Comparison of ENCODE assay signal across 29 cellular contexts in genomic region chr11:102935514-102935913, GRCh38. TPM values are rescaled to one million over a fixed set of nuclear protein-coding genes. Genes with fewer than 3 reads are reported as not detected.
DNase-seq lines count a peak whose midpoint lies in the region; ATAC-seq, FAIRE-seq and TF ChIP-seq lines count a peak whose summit lies in the region.
"Had no signal": no experiment of that assay in that cellular context is flagged by ENCODE, and none has a peak within 500 bp of the region (broad histone marks: within the 10 kb centered on the region; RNA-seq: fewer than 3 reads in every experiment).

No MANE protein-coding gene starts in this region.

- H3F3A ChIP-seq in Loucy (ENCODE audit: low read depth), result no peaks in the 10 kb centered on the region

- no peak overlapping the region for H2AK5ac ChIP-seq in H1 (ENCODE audit: low read depth, low read length)

- TF ChIP-seq EP300 in HepG2 (IDR thresholded peaks at IDR 0.05; ENCODE audit: low read depth in 2 of 2, low read length in 2 of 2) (no peak), HepG2 (CRISPR knock-in tag; IDR thresholded peaks at IDR 0.05; ENCODE audit: borderline replicate concordance) (no peak), H1 (IDR thresholded peaks at IDR 0.05; ENCODE audit: borderline replicate concordance in 1 of 2, low read depth in 2 of 2, low read length in 2 of 2) (no peak)

- H3K14ac ChIP-seq in H1 (ENCODE audit: insufficient read length), result no peak overlapping the region

- no peak overlapping the region for H3K9ac ChIP-seq in HepG2 (ENCODE audit: insufficient read depth, low read depth, low read length)
- no peak overlapping the region for H3K9ac ChIP-seq in Loucy (ENCODE audit: low read depth, low read length, poor library complexity, severe bottlenecking)
- no peak overlapping the region for H3K9ac ChIP-seq in H1 (replicated peaks in 1 of 4; ENCODE audit: extremely low read depth in 1 of 4, low read depth in 3 of 4, low read length in 3 of 4)
- H3K9ac ChIP-seq: BLaER1 had no signal

- H3K9me2 ChIP-seq in Loucy (replicated peaks; ENCODE audit: low read depth, low read length), result no peaks in the 10 kb centered on the region

- in situ Hi-C loops in HepG2 (cut with HindIII; ENCODE audit: extremely low pct_ligation_motif_present, low pct_unique_long_range_greater_than_20kb), result loop anchor here (10.0 to 25.0 kb wide), 2 partner anchors 131 to 198 kb away; no protein-coding TSS in a partner anchor

- H2BK20ac ChIP-seq in H1 (ENCODE audit: low read length), result no peak overlapping the region

- H3K4me1 ChIP-seq in HepG2 (ENCODE audit: insufficient read depth, low read length) (no peaks in the 10 kb centered on the region), right lobe of liver (no peaks in the 10 kb centered on the region), Loucy (ENCODE audit: insufficient read depth, low read length, poor library complexity, severe bottlenecking) (no peaks in the 10 kb centered on the region), H1 (replicated peaks in 1 of 4; ENCODE audit: control insufficient read depth in 3 of 4, insufficient read depth in 4 of 4, low read length in 3 of 4) (no peaks in the 10 kb centered on the region; a peak in 1 of 7 replicates)
- H3K4me1 ChIP-seq: BLaER1, gastroesophageal sphincter, spleen, uterus had no signal

- peak overlapping the region; percentile 39; the same call in 1 of the 2 replicates for H4K8ac ChIP-seq in H1 (ENCODE audit: extremely low read depth, insufficient read depth, low read length)

- H2AFZ ChIP-seq in HepG2 (ENCODE audit: low read length) (no peak overlapping the region), Loucy (ENCODE audit: low read length) (no peak overlapping the region), H1 (ENCODE audit: low read length) (no peak overlapping the region)

- H3K4me3 ChIP-seq in HepG2 (replicated peaks in 1 of 3; ENCODE audit: insufficient read depth in 1 of 3, low read depth in 2 of 3, low read length in 3 of 3), result no peak overlapping the region
- H3K4me3 ChIP-seq in right lobe of liver, result no peak overlapping the region
- H3K4me3 ChIP-seq in Loucy (ENCODE audit: low read length, poor library complexity, severe bottlenecking), result no peak overlapping the region
- H3K4me3 ChIP-seq in H1 (ENCODE audit: extremely low read depth in 1 of 4, insufficient read depth in 2 of 4, low read depth in 3 of 4, low read length in 4 of 4), result no peak overlapping the region
- H3K4me3 ChIP-seq in retinal pigment epithelial cell (ENCODE audit: low read length), result no peak overlapping the region
- H3K4me3 ChIP-seq: BLaER1, gastroesophageal sphincter, ovary, SK-N-MC, spleen, uterus had no signal

- H4K91ac ChIP-seq in H1 (replicated peaks; ENCODE audit: insufficient read length, low read length), result no peak overlapping the region

- no peak overlapping the region for H2BK12ac ChIP-seq in H1 (ENCODE audit: low read depth, low read length)

- DNase-seq in HepG2 (ENCODE audit: low spot score), result no peak
- DNase-seq in right lobe of liver, result no peak
- DNase-seq in H1 (ENCODE audit: low read depth in 1 of 2, low spot score in 2 of 2), result no peak
- no peak for DNase-seq in retinal pigment epithelial cell (ENCODE audit: low read depth)
- DNase-seq in HK-2 (ENCODE audit: unreplicated experiment), result no peak
- no peak for DNase-seq in stimulated activated CD4-positive, alpha-beta T cell treated with anti-CD3 and anti-CD28 coated beads, Interleukin-15, amount 100 ng/mL, for 24 hours
- DNase-seq: activated CD4-positive, alpha-beta memory T cell treated with anti-CD3 and anti-CD28 coated beads for 36 hours; effector CD4-positive, alpha-beta T cell; hypothalamus; left ventricle myocardium superior; NCI-H1105 treated with DMSO at 0.1 percent for 48 hours; NCI-H2029; NCI-H69; ovary; retina; spleen; stimulated activated CD4-positive, alpha-beta T cell treated with anti-CD3 and anti-CD28 coated beads, Interleukin-4, amount 100 ng/mL, for 24 hours; stimulated activated naive CD4-positive, alpha-beta T cell; uterus had no signal

- H3K23ac ChIP-seq in H1 (ENCODE audit: insufficient read length), result no peak overlapping the region

- H3K18ac ChIP-seq in H1 (ENCODE audit: extremely low read depth, low read length), result no peak overlapping the region

- POLR2A ChIA-PET in HepG2 (lab: Yijun Ruan, JAX) (no interaction called here), H1 (lab: Charles Lee; ENCODE audit: partially characterized antibody) (no interaction called here)

- TF ChIP-seq POLR2A in HepG2 (IDR thresholded peaks at IDR 0.05; ENCODE audit: insufficient read depth in 1 of 2, low read depth in 2 of 2, low read length in 2 of 2) (no peak), right lobe of liver (IDR thresholded peaks at IDR 0.05) (no peak), H1 (IDR thresholded peaks at IDR 0.05; ENCODE audit: control extremely low read depth in 1 of 2, low read depth in 2 of 2, low read length in 2 of 2) (no peak)

- H2BK5ac ChIP-seq in H1 (ENCODE audit: low read depth, low read length), result no peak overlapping the region

- no peak overlapping the region for H2BK120ac ChIP-seq in H1 (replicated peaks; ENCODE audit: low read depth, low read length)

- no peak overlapping the region for H3K27ac ChIP-seq in HepG2 (ENCODE audit: extremely low read length, insufficient read depth, low read length)
- H3K27ac ChIP-seq in right lobe of liver, result no peak overlapping the region
- H3K27ac ChIP-seq in H1 (ENCODE audit: low read depth, low read length), result no peak overlapping the region
- H3K27ac ChIP-seq: BLaER1, gastroesophageal sphincter, ovary, SK-N-MC, spleen, uterus, VCaP had no signal

- no peak overlapping the region for H3K56ac ChIP-seq in H1 (replicated peaks; ENCODE audit: insufficient read length, low read depth, low read length)

- H3K4ac ChIP-seq in H1 (replicated peaks; ENCODE audit: insufficient read length, low read depth, low read length), result no peak overlapping the region

- no TSS peak for BruUV-seq in HepG2 (replicated peaks; lab: Mats Ljungman, UMichigan)

- H3K36me3 ChIP-seq in HepG2 (replicated peaks in 1 of 2; ENCODE audit: control insufficient read depth in 1 of 2, insufficient read depth in 2 of 2, low read length in 2 of 2), result no peaks in the 10 kb centered on the region
- H3K36me3 ChIP-seq in right lobe of liver, result no peaks in the 10 kb centered on the region
- H3K36me3 ChIP-seq in Loucy (ENCODE audit: insufficient read depth, low read length), result no peaks in the 10 kb centered on the region
- no peaks in the 10 kb centered on the region for H3K36me3 ChIP-seq in H1 (ENCODE audit: control insufficient read depth in 2 of 4, insufficient read depth in 4 of 4, low read length in 3 of 4)
- H3K36me3 ChIP-seq: BLaER1, gastroesophageal sphincter, ovary, spleen, uterus had no signal

- TF ChIP-seq CTCF in HepG2 (CRISPR knock-in tag; IDR thresholded peaks at IDR 0.05), result no peak
- TF ChIP-seq CTCF in right lobe of liver (IDR thresholded peaks at IDR 0.05), result no peak
- 0 out of 2 replicates have a peak, but pooled peaks have one; percentile 24 for TF ChIP-seq CTCF in Loucy (conservative IDR thresholded peaks at IDR 0.05; ENCODE audit: low read length)
- TF ChIP-seq CTCF in H1 (IDR thresholded peaks at IDR 0.05; ENCODE audit: control extremely low read depth in 1 of 3, insufficient read depth in 1 of 3, low read depth in 1 of 3, low read length in 3 of 3), result peak; percentile 35 to 43 (median 42)
- peak; percentile 21 for TF ChIP-seq CTCF in retinal pigment epithelial cell (conservative IDR thresholded peaks at IDR 0.05; ENCODE audit: low read depth, low read length)

- intact Hi-C loops in HepG2 (cut with micrococcal nuclease; ENCODE audit: unreplicated experiment) (no loop called here), right lobe of liver (cut with DNase I) (no loop called here)

- H3K4me2 ChIP-seq in HepG2 (ENCODE audit: low read depth, low read length) (no peak overlapping the region), Loucy (ENCODE audit: low read depth, low read length, poor library complexity, severe bottlenecking) (no peak overlapping the region), H1 (ENCODE audit: insufficient read depth in 1 of 2, low read depth in 2 of 2, low read length in 2 of 2) (no peak overlapping the region)
- H3K4me2 ChIP-seq: BLaER1 had no signal

- H4K20me1 ChIP-seq in HepG2 (ENCODE audit: insufficient read depth, low read length), result no peaks in the 10 kb centered on the region
- H4K20me1 ChIP-seq in Loucy (ENCODE audit: insufficient read depth, low read length, poor library complexity, severe bottlenecking), result no peaks in the 10 kb centered on the region
- H4K20me1 ChIP-seq in H1 (replicated peaks in 1 of 2; ENCODE audit: control insufficient read depth in 1 of 2, insufficient read depth in 2 of 2, low read length in 2 of 2), result no peaks in the 10 kb centered on the region
- H4K20me1 ChIP-seq: BLaER1 had no signal

- H4K5ac ChIP-seq in H1 (ENCODE audit: insufficient read length, low read depth, low read length), result no peak overlapping the region

- CTCF ChIA-PET in HepG2 (lab: Yijun Ruan, JAX; ENCODE audit: low intra/inter-chr PET ratio, low total read pairs), result no interaction called here
- CTCF ChIA-PET in H1 (lab: Charles Lee; ENCODE audit: partially characterized antibody), result interaction anchor here (0.7 to 6.6 kb wide), 11 partner anchors 11 to 269 kb away, joined by 3 to 60 read pairs (median 3); no protein-coding TSS in a partner anchor

- H3K79me2 ChIP-seq in HepG2 (ENCODE audit: insufficient read depth, low read length) (no peaks in the 10 kb centered on the region), Loucy (ENCODE audit: insufficient read depth, low read length) (no peaks in the 10 kb centered on the region), H1 (ENCODE audit: control insufficient read depth in 1 of 2, insufficient read depth in 2 of 2, low read length in 2 of 2) (no peaks in the 10 kb centered on the region)

- peak; percentile 77 for ATAC-seq in HepG2
- no peak for ATAC-seq in right lobe of liver
- no peak for ATAC-seq in GM18867 (IDR thresholded peaks at IDR 0.05; ENCODE audit: unreplicated experiment)
- ATAC-seq: gastroesophageal sphincter; left ventricle myocardium superior; natural killer cell treated with Interleukin-12 subunit alpha and Interleukin-12 subunit beta and Interleukin-15 and Interleukin-18, amount 100 ng/mL, for 72 hours had no signal

- WGBS in HepG2 (ENCODE audit: low lambda C conversion rate), result 43% methylated on average over 3 of the region's 3 CpGs
- WGBS in right lobe of liver (ENCODE audit: insufficient coverage, low coverage, low lambda C conversion rate, missing lambda C conversion rate), result 58% methylated on average over 2 of the region's 3 CpGs
- WGBS in H1 (ENCODE audit: extremely low coverage in 1 of 2, insufficient coverage in 1 of 2, insufficient read length in 1 of 2, insufficient replicate concordance in 2 of 2, low coverage in 1 of 2, low lambda C conversion rate in 2 of 2, missing lambda C conversion rate in 1 of 2), 2 experiments, result 97% methylated on average over 3 of the region's 3 CpGs; no CpG with 5 or more reads in 1 of the 2 experiments

- H3K79me1 ChIP-seq in H1 (ENCODE audit: low read depth, low read length), result no peaks in the 10 kb centered on the region

- no peaks in the 10 kb centered on the region for H3K27me3 ChIP-seq in HepG2 (ENCODE audit: control insufficient read depth in 1 of 2, insufficient read depth in 2 of 2, low read length in 2 of 2)
- no peaks in the 10 kb centered on the region for H3K27me3 ChIP-seq in right lobe of liver
- no peaks in the 10 kb centered on the region for H3K27me3 ChIP-seq in Loucy (ENCODE audit: insufficient read depth, low read length, poor library complexity, severe bottlenecking)
- H3K27me3 ChIP-seq in H1 (replicated peaks in 1 of 4; ENCODE audit: control insufficient read depth in 3 of 4, extremely low read depth in 1 of 4, insufficient read depth in 3 of 4, low read length in 3 of 4), result no peaks in the 10 kb centered on the region
- H3K27me3 ChIP-seq: BLaER1, gastroesophageal sphincter, ovary, uterus had no signal

- no peaks in the 10 kb centered on the region for H3K23me2 ChIP-seq in H1 (ENCODE audit: low read depth, low read length)

- H2BK15ac ChIP-seq in H1 (ENCODE audit: low read length), result no peak overlapping the region

- no peak for FAIRE-seq in HepG2 (lab: Jason Lieb, UNC)
- FAIRE-seq in H1 (lab: Jason Lieb, UNC), result no peak
- FAIRE-seq: A204.1, islet of Langerhans had no signal

- TF ChIP-seq RAD21 in HepG2 (CRISPR knock-in tag; IDR thresholded peaks at IDR 0.05), result no peak
- no peak for TF ChIP-seq RAD21 in H1 (IDR thresholded peaks at IDR 0.05 in 1 of 2, conservative IDR thresholded peaks at IDR 0.05 in 1 of 2; ENCODE audit: low read depth in 2 of 2, low read length in 2 of 2)

- H3K9me3 ChIP-seq in HepG2 (ENCODE audit: low read length) (no peaks in the 10 kb centered on the region), right lobe of liver (no peaks in the 10 kb centered on the region), Loucy (ENCODE audit: insufficient read depth, low read depth, low read length) (no peaks in the 10 kb centered on the region), H1 (ENCODE audit: insufficient read depth in 2 of 2, low read depth in 1 of 2, low read length in 1 of 2) (no peaks in the 10 kb centered on the region)
- H3K9me3 ChIP-seq: BLaER1, gastroesophageal sphincter, ovary, spleen, uterus had no signal

RNA-seq across cellular contexts. Expression of gene MMP13, which starts 20.0 kb away (rescaled TPM):
- not detected in 2 replicates for total RNA-seq in HepG2 (2016; rRNA removed; fragmentation: Illumina TruSeq; extraction: Trizol)
- total RNA-seq in HepG2 (2016; cell fraction: cytosol; rRNA removed; fragmentation: Illumina TruSeq; extraction: Trizol; ENCODE audit: low read depth), result not detected in 2 replicates
- not detected in 2 replicates for total RNA-seq in HepG2 (2016; cell fraction: insoluble cytoplasmic fraction; rRNA removed; fragmentation: Illumina TruSeq; extraction: Trizol)
- not detected in 2 replicates for total RNA-seq in HepG2 (2016; cell fraction: membrane; rRNA removed; fragmentation: Illumina TruSeq; extraction: Trizol)
- not detected in 2 replicates for total RNA-seq in HepG2 (2016; cell fraction: nucleus; rRNA removed; fragmentation: Illumina TruSeq; extraction: Trizol)
- polyA plus RNA-seq in HepG2 (2011; rRNA removed), result 0.04 TPM in 1 of 2 replicates, not detected in the other
- not detected in 2 replicates for polyA plus RNA-seq in HepG2 (2011; cell fraction: cytosol; rRNA removed)
- polyA plus RNA-seq in HepG2 (2011; cell fraction: nucleus; rRNA removed), result not detected in 2 replicates
- polyA plus RNA-seq in HepG2 (2012), result 0.12 TPM in 1 of 2 replicates, not detected in the other
- polyA plus RNA-seq in HepG2 (2016; cell fraction: cytosol; fragmentation: Illumina TruSeq; extraction: Trizol; ENCODE audit: low read depth), result not detected in 2 replicates
- polyA plus RNA-seq in HepG2 (2016; cell fraction: insoluble cytoplasmic fraction; fragmentation: Illumina TruSeq; extraction: Trizol; ENCODE audit: low read depth), result not detected in 2 replicates
- polyA plus RNA-seq in HepG2 (2016; cell fraction: membrane; fragmentation: Illumina TruSeq; extraction: Trizol; ENCODE audit: low read depth), result not detected in 2 replicates
- not detected in 2 replicates for polyA plus RNA-seq in HepG2 (2016; cell fraction: nucleus; fragmentation: Illumina TruSeq; extraction: Trizol; ENCODE audit: insufficient read depth, low read depth)
- polyA minus RNA-seq in HepG2 (2011; rRNA and poly(A)+ RNA removed; ENCODE audit: low replicate concordance), result 0.26 TPM in 1 of 2 replicates, not detected in the other
- polyA minus RNA-seq in HepG2 (2011; cell fraction: cytosol; rRNA and poly(A)+ RNA removed), result not detected in 2 replicates
- polyA minus RNA-seq in HepG2 (2011; cell fraction: nucleus; rRNA and poly(A)+ RNA removed), result not detected in 2 replicates
- total RNA-seq in right lobe of liver, result not detected
- not detected in 2 replicates for total RNA-seq in H1 (2021; fragmentation: NEBNext Ultra II Directional; extraction: Animal tissue kit (Norgen Biotek cat#: 25700))
- polyA plus RNA-seq in H1 (2011; rRNA removed), result not detected in 2 replicates
- polyA plus RNA-seq in H1 (2011; cell fraction: cytosol; rRNA removed), result not detected
- polyA plus RNA-seq in H1 (2011; cell fraction: nucleus; rRNA removed), result not detected
- not detected in 4 replicates for polyA plus RNA-seq in H1 (2012, experiment 1 of 2)
- polyA plus RNA-seq in H1 (2012, experiment 2 of 2), result not detected
- not detected for polyA plus RNA-seq in H1 (2013, experiment 1 of 2)
- polyA plus RNA-seq in H1 (2013, experiment 2 of 2), result not detected
- not detected in 2 replicates for polyA minus RNA-seq in H1 (2011; rRNA and poly(A)+ RNA removed)
- polyA minus RNA-seq in H1 (2011; cell fraction: cytosol; rRNA and poly(A)+ RNA removed), result not detected
- not detected for polyA minus RNA-seq in H1 (2011; cell fraction: nucleus; rRNA and poly(A)+ RNA removed)
- total RNA-seq: activated CD4-positive, alpha-beta memory T cell treated with anti-CD3 and anti-CD28 coated beads for 36 hours; gastroesophageal sphincter; left ventricle myocardium superior; natural killer cell treated with Interleukin-12 subunit alpha and Interleukin-12 subunit beta and Interleukin-15 and Interleukin-18, amount 100 ng/mL, for 72 hours; ovary; spleen; T-helper 2 cell treated with Interferon-gamma antibody and Interleukin-4, amounts not matched to agents 100 ng/mL and 5 ng/mL, for 36 hours; uterus had no signal
- polyA plus RNA-seq: ovary, spleen had no signal

Comparison
In these comparisons a context has a peak if more than half of its experiments do, and no peak if none do; other contexts are left out.
1. CTCF ChIP-seq: peak in Loucy (single experiment), H1 (3 of 3) and retinal pigment epithelial cell (single experiment); none in HepG2 (single experiment) and right lobe of liver (0 of 4).
2. Of the 41 proteins assayed by ChIP-seq in both HepG2 and H1: peak only in HepG2: none; only in H1: CTCF; in both: none; in neither: 40.